Comparison of ENCODE assay signal across 1 cellular context in genomic region chr12:120404271-120404670, GRCh38.
A peak's percentile ranks its signal among the peaks of the same experiment; 100 is the strongest.
TF ChIP-seq lines count a peak whose summit lies in the region.

No MANE protein-coding gene starts in this region.

TF ChIP-seq in H1, 55 proteins besides CTCF, POLR2A, EP300 and RAD21:
- TF ChIP-seq USF2 (IDR thresholded peaks at IDR 0.05; ENCODE audit: low read length) (0 out of 2 replicates have a peak, but pooled peaks have one; percentile 34), GTF2F1 (IDR thresholded peaks at IDR 0.05; ENCODE audit: borderline replicate concordance, low read depth, low read length) (no peak), CBX8 (IDR thresholded peaks at IDR 0.05; ENCODE audit: borderline replicate concordance, low read depth, low read length) (no peak), GABPA (IDR thresholded peaks at IDR 0.05; ENCODE audit: borderline replicate concordance, insufficient read depth, low read length) (no peak), KDM1A (IDR thresholded peaks at IDR 0.05; ENCODE audit: borderline replicate concordance, low read length) (no peak), KDM5A (IDR thresholded peaks at IDR 0.05; ENCODE audit: low read length) (no peak)
